9 cellular contexts compared by ENCODE assay signal in genomic region chr13:98752111-98752941, GRCh38. TPM values are rescaled to one million over a fixed set of nuclear protein-coding genes. Genes with fewer than 3 reads are reported as not detected.
DNase-seq lines count a peak whose midpoint lies in the region; ATAC-seq and TF ChIP-seq lines count a peak whose summit lies in the region.
"Had no signal": no experiment of that assay in that cellular context is flagged by ENCODE, and none has a peak within 500 bp of the region (broad histone marks: within the 10 kb centered on the region; RNA-seq: fewer than 3 reads in every experiment).

A gene with protein sequence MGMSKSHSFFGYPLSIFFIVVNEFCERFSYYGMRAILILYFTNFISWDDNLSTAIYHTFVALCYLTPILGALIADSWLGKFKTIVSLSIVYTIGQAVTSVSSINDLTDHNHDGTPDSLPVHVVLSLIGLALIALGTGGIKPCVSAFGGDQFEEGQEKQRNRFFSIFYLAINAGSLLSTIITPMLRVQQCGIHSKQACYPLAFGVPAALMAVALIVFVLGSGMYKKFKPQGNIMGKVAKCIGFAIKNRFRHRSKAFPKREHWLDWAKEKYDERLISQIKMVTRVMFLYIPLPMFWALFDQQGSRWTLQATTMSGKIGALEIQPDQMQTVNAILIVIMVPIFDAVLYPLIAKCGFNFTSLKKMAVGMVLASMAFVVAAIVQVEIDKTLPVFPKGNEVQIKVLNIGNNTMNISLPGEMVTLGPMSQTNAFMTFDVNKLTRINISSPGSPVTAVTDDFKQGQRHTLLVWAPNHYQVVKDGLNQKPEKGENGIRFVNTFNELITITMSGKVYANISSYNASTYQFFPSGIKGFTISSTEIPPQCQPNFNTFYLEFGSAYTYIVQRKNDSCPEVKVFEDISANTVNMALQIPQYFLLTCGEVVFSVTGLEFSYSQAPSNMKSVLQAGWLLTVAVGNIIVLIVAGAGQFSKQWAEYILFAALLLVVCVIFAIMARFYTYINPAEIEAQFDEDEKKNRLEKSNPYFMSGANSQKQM (minus strand): TSS chr13:98752672. CDS start chr13:98752598, 74 bp downstream.

- no peaks in the 10 kb centered on the region for H3K9me3 Mint-ChIP-seq in activated naive CD4-positive, alpha-beta T cell treated with anti-CD3 and anti-CD28 coated beads, Interleukin-2, amount 50 U/mL, for 24 hours
- H3K9me3 Mint-ChIP-seq in activated naive CD4-positive, alpha-beta T cell treated with anti-CD3 and anti-CD28 coated beads, Interleukin-2, amount 10 ng/mL, durations not matched to agents 7 days and 5 days, result peaks cover 7% of the 10 kb centered on the region
- H3K9me3 Mint-ChIP-seq in endothelial cell (ENCODE audit: unreplicated experiment), result peaks cover 7% of the 10 kb centered on the region

- ATAC-seq in mucosa of descending colon, result peak; percentile 81
- ATAC-seq in upper lobe of right lung, result peak; percentile 68
- ATAC-seq in HG03520 (IDR thresholded peaks at IDR 0.05; ENCODE audit: unreplicated experiment), result no peak

- peaks cover 37% of the 10 kb centered on the region for H3K27me3 Mint-ChIP-seq in activated naive CD4-positive, alpha-beta T cell treated with anti-CD3 and anti-CD28 coated beads, Interleukin-2, amount 50 U/mL, for 24 hours
- peaks cover 81% of the 10 kb centered on the region for H3K27me3 Mint-ChIP-seq in activated naive CD4-positive, alpha-beta T cell treated with anti-CD3 and anti-CD28 coated beads, Interleukin-2, amount 10 ng/mL, durations not matched to agents 7 days and 5 days
- peaks cover 12% of the 10 kb centered on the region for H3K27me3 Mint-ChIP-seq in endothelial cell (ENCODE audit: unreplicated experiment)

- CTCF ChIA-PET in activated naive CD4-positive, alpha-beta T cell treated with anti-CD3 and anti-CD28 coated beads, Interleukin-2, amount 10 ng/mL, durations not matched to agents 7 days and 5 days (lab: Charles Lee), result no interaction called here

- H3K36me3 Mint-ChIP-seq in activated naive CD4-positive, alpha-beta T cell treated with anti-CD3 and anti-CD28 coated beads, Interleukin-2, amount 50 U/mL, for 24 hours, result no peaks in the 10 kb centered on the region
- H3K36me3 Mint-ChIP-seq in activated naive CD4-positive, alpha-beta T cell treated with anti-CD3 and anti-CD28 coated beads, Interleukin-2, amount 10 ng/mL, durations not matched to agents 7 days and 5 days, result peaks cover 2% of the 10 kb centered on the region
- peaks cover 10% of the 10 kb centered on the region for H3K36me3 Mint-ChIP-seq in endothelial cell (ENCODE audit: low read depth, unreplicated experiment)

- intact Hi-C loops in mucosa of descending colon (cut with DNase I, micrococcal nuclease), result no loop called here
- intact Hi-C loops in upper lobe of right lung (cut with DNase I), result no loop called here

- H3K4me1 ChIP-seq in mucosa of descending colon (ENCODE audit: low read depth) (peaks cover 7% of the 10 kb centered on the region), upper lobe of right lung (peaks cover 11% of the 10 kb centered on the region), BE2C (no peaks in the 10 kb centered on the region)

- H3K27ac Mint-ChIP-seq in activated naive CD4-positive, alpha-beta T cell treated with anti-CD3 and anti-CD28 coated beads, Interleukin-2, amount 50 U/mL, for 24 hours, result no peak within 1 kb of the TSS
- no peak within 1 kb of the TSS for H3K27ac Mint-ChIP-seq in activated naive CD4-positive, alpha-beta T cell treated with anti-CD3 and anti-CD28 coated beads, Interleukin-2, amount 10 ng/mL, durations not matched to agents 7 days and 5 days
- no peak within 1 kb of the TSS for H3K27ac Mint-ChIP-seq in endothelial cell (ENCODE audit: unreplicated experiment)

- no peak within 1 kb of the TSS for H3K27ac ChIP-seq in upper lobe of right lung

- peaks cover 29% of the 10 kb centered on the region for H3K27me3 ChIP-seq in upper lobe of right lung
- peaks cover 27% of the 10 kb centered on the region for H3K27me3 ChIP-seq in BE2C

- peak within 1 kb of the TSS; percentile 2 for H3K4me3 Mint-ChIP-seq in activated naive CD4-positive, alpha-beta T cell treated with anti-CD3 and anti-CD28 coated beads, Interleukin-2, amount 50 U/mL, for 24 hours
- H3K4me3 Mint-ChIP-seq in activated naive CD4-positive, alpha-beta T cell treated with anti-CD3 and anti-CD28 coated beads, Interleukin-2, amount 10 ng/mL, durations not matched to agents 7 days and 5 days, result no peak within 1 kb of the TSS
- H3K4me3 Mint-ChIP-seq in endothelial cell (ENCODE audit: unreplicated experiment), result peak within 1 kb of the TSS; percentile 84

- no peaks in the 10 kb centered on the region for H3K9me3 ChIP-seq in mucosa of descending colon
- no peaks in the 10 kb centered on the region for H3K9me3 ChIP-seq in upper lobe of right lung
- no peaks in the 10 kb centered on the region; the same call in 1 of the 2 replicates for H3K9me3 ChIP-seq in BE2C

- no peak for DNase-seq in activated naive CD4-positive, alpha-beta T cell treated with anti-CD3 and anti-CD28 coated beads, Interleukin-2, amount 10 ng/mL, durations not matched to agents 7 days and 5 days
- DNase-seq in endothelial cell (ENCODE audit: low spot score) (peak; percentile 16), mucosa of descending colon (peak in 2 of 3 donors; percentile 62), upper lobe of right lung (no peak), BE2C (no peak), NCI-H524 treated with DMSO at 0.1 percent for 48 hours (lab: John Stamatoyannopoulos, UW) (no peak)
- DNase-seq: NCI-H1694 treated with DMSO at 0.1 percent for 48 hours had no signal

- H3K4me3 ChIP-seq in mucosa of descending colon, result no peak within 1 kb of the TSS
- peak within 1 kb of the TSS; percentile 40 for H3K4me3 ChIP-seq in upper lobe of right lung
- no peak within 1 kb of the TSS for H3K4me3 ChIP-seq in BE2C (ENCODE audit: low read depth, low read length)

- no peak for TF ChIP-seq CTCF in endothelial cell (IDR thresholded peaks at IDR 0.05; ENCODE audit: unreplicated experiment)
- no peak for TF ChIP-seq CTCF in mucosa of descending colon (IDR thresholded peaks at IDR 0.05)
- no peak for TF ChIP-seq CTCF in upper lobe of right lung (IDR thresholded peaks at IDR 0.05)
- no peak for TF ChIP-seq CTCF in BE2C (IDR thresholded peaks at IDR 0.05; ENCODE audit: low read depth, low read length)

- no peaks in the 10 kb centered on the region for H3K4me1 Mint-ChIP-seq in activated naive CD4-positive, alpha-beta T cell treated with anti-CD3 and anti-CD28 coated beads, Interleukin-2, amount 50 U/mL, for 24 hours
- no peaks in the 10 kb centered on the region for H3K4me1 Mint-ChIP-seq in activated naive CD4-positive, alpha-beta T cell treated with anti-CD3 and anti-CD28 coated beads, Interleukin-2, amount 10 ng/mL, durations not matched to agents 7 days and 5 days
- no peaks in the 10 kb centered on the region for H3K4me1 Mint-ChIP-seq in endothelial cell (ENCODE audit: unreplicated experiment)

- no peaks in the 10 kb centered on the region for H3K36me3 ChIP-seq in mucosa of descending colon (ENCODE audit: low read depth)
- H3K36me3 ChIP-seq in upper lobe of right lung, result no peaks in the 10 kb centered on the region
- H3K36me3 ChIP-seq in BE2C, result no peaks in the 10 kb centered on the region

RNA-seq across cellular contexts. Expression of the gene that starts here (rescaled TPM):
- total RNA-seq in endothelial cell (ENCODE audit: unreplicated experiment) (0.10 TPM), mucosa of descending colon (10 to 100 TPM; 27.2 to 45.1 (median 37.9) TPM), upper lobe of right lung (not detected)
- polyA plus RNA-seq in BE2C (2012; ENCODE audit: insufficient read depth, insufficient read length, low read depth), result 0.25 TPM

Comparison
In these comparisons a context has a peak if more than half of its experiments do, and no peak if none do; other contexts are left out.
1. RNA of the gene that starts here (total RNA-seq): 27.2 to 45.1 TPM in mucosa of descending colon; 0.10 TPM in endothelial cell (single experiment) and not detected in upper lobe of right lung (single experiment); every median in the first group is over 10 times any median in the second.
2. Peak in DNase-seq in endothelial cell; RNA of the gene not detected or under 1 TPM.
3. Peak in ATAC-seq and H3K4me3 ChIP-seq in upper lobe of right lung; RNA of the gene not detected or under 1 TPM.
4. DNase-seq: peak in mucosa of descending colon (2 of 3); none in activated naive CD4-positive, alpha-beta T cell treated with anti-CD3 and anti-CD28 coated beads, Interleukin-2, amount 10 ng/mL, durations not matched to agents 7 days and 5 days (single experiment), upper lobe of right lung (single experiment), BE2C (single experiment) and NCI-H524 treated with DMSO at 0.1 percent for 48 hours (single experiment).